ENCODE assay signal across 13 cellular contexts in the genomic region with DNA sequence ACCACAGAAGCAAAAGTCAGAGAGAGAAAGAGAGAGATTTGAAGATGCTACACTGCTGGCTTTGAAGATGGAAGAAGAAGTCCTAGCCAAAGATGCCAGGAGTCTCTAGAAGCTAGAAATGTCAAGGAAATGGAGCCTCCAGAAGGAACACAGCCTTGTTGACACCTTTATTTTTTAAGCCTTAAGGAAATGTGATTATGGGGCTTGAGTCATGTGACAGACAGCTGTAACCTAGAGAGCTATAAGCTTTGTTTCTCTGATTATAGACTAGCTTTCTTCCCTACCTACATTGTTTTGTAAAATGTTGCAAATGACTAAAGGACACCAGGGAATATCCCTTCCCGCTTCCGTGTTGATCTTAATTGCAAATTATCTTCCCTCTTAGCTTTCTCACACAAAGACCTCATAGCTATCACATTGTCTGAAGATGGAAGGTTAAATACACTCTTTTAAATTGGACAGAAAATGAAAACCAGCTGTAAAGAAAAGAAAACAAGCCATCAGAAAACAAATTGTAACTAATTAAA.
"Had no signal": no experiment of that assay in that cellular context is flagged by ENCODE, and none has a peak within 500 bp of the region (broad histone marks: within the 10 kb centered on the region; RNA-seq: fewer than 3 reads in every experiment).

No MANE protein-coding gene starts in this region.

- H3K4me3 ChIP-seq: gastroesophageal sphincter, thyroid gland, uterus had no signal

- H3K4me1 ChIP-seq: gastroesophageal sphincter, thyroid gland, uterus had no signal

- H3K27ac Mint-ChIP-seq: naive B cell; stimulated activated memory B cell treated with anti-CD40 and anti-IgM and Interleukin-4, amounts not matched to agents 10 μg/mL and 1 μg/mL and 100 μg/mL, for 72 hours had no signal

- H3K9me3 ChIP-seq: thyroid gland, uterus had no signal

- H3K27ac ChIP-seq: gastroesophageal sphincter, thyroid gland, uterus had no signal

- H3K4me3 Mint-ChIP-seq: naive B cell; stimulated activated memory B cell treated with anti-CD40 and anti-IgM and Interleukin-4, amounts not matched to agents 10 μg/mL and 1 μg/mL and 100 μg/mL, for 72 hours had no signal

- H3K4me1 Mint-ChIP-seq: naive B cell; stimulated activated memory B cell treated with anti-CD40 and anti-IgM and Interleukin-4, amounts not matched to agents 10 μg/mL and 1 μg/mL and 100 μg/mL, for 72 hours had no signal

- DNase-seq: activated CD4-positive, CD25-positive, alpha-beta regulatory T cell treated with anti-CD3 and anti-CD28 coated beads, Interleukin-2, amount 50 U/mL, for 72 hours; activated naive CD4-positive, alpha-beta T cell; activated T-cell treated with anti-CD3 and anti-CD28 coated beads for 4 hours; aorta; naive B cell; nucleus accumbens; stimulated activated CD4-positive, alpha-beta T cell treated with anti-CD3 and anti-CD28 coated beads, Interleukin-2, amount 100 ng/mL, for 48 hours; T-helper 9 cell; thyroid gland; uterus had no signal

- ATAC-seq: gastroesophageal sphincter; left lobe of liver; stimulated activated memory B cell treated with anti-CD40 and anti-IgM and Interleukin-4, amounts not matched to agents 10 μg/mL and 1 μg/mL and 100 μg/mL, for 72 hours had no signal

- H3K36me3 Mint-ChIP-seq: stimulated activated memory B cell treated with anti-CD40 and anti-IgM and Interleukin-4, amounts not matched to agents 10 μg/mL and 1 μg/mL and 100 μg/mL, for 72 hours had no signal

- H3K9me3 Mint-ChIP-seq: stimulated activated memory B cell treated with anti-CD40 and anti-IgM and Interleukin-4, amounts not matched to agents 10 μg/mL and 1 μg/mL and 100 μg/mL, for 72 hours had no signal

- H3K27me3 ChIP-seq: gastroesophageal sphincter, thyroid gland, uterus had no signal

- H3K36me3 ChIP-seq: gastroesophageal sphincter, thyroid gland, uterus had no signal
